In the genomic region with DNA sequence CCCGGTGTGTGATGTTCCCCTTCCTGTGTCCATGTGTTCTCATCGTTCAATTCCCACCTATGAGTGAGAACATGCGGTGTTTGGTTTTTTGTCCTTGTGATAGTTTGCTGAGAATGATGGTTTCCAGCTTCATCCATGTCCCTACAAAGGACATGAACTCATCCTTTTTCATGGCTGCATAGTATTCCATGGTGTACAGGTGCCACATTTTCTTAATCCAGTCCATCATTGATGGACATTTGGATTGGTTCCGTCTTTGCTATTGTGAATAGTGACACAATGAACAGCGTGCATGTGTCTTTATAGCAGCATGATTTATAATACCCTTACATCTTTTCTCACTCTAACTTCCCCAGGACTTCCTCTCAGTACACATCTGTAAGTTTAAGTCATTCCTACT, we compare ENCODE assay signal across 2 cellular contexts. TPM values are rescaled to one million over a fixed set of nuclear protein-coding genes. Genes with fewer than 3 reads are reported as not detected.
"Had no signal": no experiment of that assay in that cellular context is flagged by ENCODE, and none has a peak within 500 bp of the region (broad histone marks: within the 10 kb centered on the region; RNA-seq: fewer than 3 reads in every experiment).

No MANE protein-coding gene starts in this region.

RNA-seq across cellular contexts. Expression of gene DPP10, which starts 35.1 kb away (rescaled TPM):
- total RNA-seq: thoracic aorta, vagina had no signal
